In genomic region chr5:41263335-41263734, GRCh38 we compare ENCODE assay signal across 1 cellular context.
TF ChIP-seq lines count a peak whose summit lies in the region.

No MANE protein-coding gene starts in this region.

TF ChIP-seq in GM23338, 12 proteins besides CTCF, POLR2A, EP300 and RAD21 (continued from another document):
- TF ChIP-seq, protein P1, sequence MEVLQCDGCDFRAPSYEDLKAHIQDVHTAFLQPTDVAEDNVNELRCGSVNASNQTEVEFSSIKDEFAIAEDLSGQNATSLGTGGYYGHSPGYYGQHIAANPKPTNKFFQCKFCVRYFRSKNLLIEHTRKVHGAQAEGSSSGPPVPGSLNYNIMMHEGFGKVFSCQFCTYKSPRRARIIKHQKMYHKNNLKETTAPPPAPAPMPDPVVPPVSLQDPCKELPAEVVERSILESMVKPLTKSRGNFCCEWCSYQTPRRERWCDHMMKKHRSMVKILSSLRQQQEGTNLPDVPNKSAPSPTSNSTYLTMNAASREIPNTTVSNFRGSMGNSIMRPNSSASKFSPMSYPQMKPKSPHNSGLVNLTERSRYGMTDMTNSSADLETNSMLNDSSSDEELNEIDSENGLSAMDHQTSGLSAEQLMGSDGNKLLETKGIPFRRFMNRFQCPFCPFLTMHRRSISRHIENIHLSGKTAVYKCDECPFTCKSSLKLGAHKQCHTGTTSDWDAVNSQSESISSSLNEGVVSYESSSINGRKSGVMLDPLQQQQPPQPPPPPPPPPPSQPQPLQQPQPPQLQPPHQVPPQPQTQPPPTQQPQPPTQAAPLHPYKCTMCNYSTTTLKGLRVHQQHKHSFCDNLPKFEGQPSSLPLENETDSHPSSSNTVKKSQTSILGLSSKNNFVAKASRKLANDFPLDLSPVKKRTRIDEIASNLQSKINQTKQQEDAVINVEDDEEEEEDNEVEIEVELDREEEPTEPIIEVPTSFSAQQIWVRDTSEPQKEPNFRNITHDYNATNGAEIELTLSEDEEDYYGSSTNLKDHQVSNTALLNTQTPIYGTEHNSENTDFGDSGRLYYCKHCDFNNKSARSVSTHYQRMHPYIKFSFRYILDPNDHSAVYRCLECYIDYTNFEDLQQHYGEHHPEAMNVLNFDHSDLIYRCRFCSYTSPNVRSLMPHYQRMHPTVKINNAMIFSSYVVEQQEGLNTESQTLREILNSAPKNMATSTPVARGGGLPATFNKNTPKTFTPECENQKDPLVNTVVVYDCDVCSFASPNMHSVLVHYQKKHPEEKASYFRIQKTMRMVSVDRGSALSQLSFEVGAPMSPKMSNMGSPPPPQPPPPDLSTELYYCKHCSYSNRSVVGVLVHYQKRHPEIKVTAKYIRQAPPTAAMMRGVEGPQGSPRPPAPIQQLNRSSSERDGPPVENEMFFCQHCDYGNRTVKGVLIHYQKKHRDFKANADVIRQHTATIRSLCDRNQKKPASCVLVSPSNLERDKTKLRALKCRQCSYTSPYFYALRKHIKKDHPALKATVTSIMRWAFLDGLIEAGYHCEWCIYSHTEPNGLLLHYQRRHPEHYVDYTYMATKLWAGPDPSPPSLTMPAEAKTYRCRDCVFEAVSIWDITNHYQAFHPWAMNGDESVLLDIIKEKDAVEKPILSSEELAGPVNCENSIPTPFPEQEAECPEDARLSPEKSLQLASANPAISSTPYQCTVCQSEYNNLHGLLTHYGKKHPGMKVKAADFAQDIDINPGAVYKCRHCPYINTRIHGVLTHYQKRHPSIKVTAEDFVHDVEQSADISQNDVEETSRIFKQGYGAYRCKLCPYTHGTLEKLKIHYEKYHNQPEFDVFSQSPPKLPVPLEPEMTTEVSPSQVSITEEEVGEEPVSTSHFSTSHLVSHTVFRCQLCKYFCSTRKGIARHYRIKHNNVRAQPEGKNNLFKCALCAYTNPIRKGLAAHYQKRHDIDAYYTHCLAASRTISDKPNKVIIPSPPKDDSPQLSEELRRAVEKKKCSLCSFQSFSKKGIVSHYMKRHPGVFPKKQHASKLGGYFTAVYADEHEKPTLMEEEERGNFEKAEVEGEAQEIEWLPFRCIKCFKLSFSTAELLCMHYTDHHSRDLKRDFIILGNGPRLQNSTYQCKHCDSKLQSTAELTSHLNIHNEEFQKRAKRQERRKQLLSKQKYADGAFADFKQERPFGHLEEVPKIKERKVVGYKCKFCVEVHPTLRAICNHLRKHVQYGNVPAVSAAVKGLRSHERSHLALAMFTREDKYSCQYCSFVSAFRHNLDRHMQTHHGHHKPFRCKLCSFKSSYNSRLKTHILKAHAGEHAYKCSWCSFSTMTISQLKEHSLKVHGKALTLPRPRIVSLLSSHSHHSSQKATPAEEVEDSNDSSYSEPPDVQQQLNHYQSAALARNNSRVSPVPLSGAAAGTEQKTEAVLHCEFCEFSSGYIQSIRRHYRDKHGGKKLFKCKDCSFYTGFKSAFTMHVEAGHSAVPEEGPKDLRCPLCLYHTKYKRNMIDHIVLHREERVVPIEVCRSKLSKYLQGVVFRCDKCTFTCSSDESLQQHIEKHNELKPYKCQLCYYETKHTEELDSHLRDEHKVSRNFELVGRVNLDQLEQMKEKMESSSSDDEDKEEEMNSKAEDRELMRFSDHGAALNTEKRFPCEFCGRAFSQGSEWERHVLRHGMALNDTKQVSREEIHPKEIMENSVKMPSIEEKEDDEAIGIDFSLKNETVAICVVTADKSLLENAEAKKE (CRISPR knock-in tag; IDR thresholded peaks at IDR 0.05) = no peak
- TF ChIP-seq REST (IDR thresholded peaks at IDR 0.05; ENCODE audit: unreplicated experiment) (no peak), CREB1 (CRISPR knock-in tag; IDR thresholded peaks at IDR 0.05; ENCODE audit: low read depth) (no peak)
- TF ChIP-seq, protein P2, sequence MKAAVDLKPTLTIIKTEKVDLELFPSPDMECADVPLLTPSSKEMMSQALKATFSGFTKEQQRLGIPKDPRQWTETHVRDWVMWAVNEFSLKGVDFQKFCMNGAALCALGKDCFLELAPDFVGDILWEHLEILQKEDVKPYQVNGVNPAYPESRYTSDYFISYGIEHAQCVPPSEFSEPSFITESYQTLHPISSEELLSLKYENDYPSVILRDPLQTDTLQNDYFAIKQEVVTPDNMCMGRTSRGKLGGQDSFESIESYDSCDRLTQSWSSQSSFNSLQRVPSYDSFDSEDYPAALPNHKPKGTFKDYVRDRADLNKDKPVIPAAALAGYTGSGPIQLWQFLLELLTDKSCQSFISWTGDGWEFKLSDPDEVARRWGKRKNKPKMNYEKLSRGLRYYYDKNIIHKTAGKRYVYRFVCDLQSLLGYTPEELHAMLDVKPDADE (IDR thresholded peaks at IDR 0.05) = no peak
